Comparison of ENCODE assay signal across 27 cellular contexts in the genomic region with DNA sequence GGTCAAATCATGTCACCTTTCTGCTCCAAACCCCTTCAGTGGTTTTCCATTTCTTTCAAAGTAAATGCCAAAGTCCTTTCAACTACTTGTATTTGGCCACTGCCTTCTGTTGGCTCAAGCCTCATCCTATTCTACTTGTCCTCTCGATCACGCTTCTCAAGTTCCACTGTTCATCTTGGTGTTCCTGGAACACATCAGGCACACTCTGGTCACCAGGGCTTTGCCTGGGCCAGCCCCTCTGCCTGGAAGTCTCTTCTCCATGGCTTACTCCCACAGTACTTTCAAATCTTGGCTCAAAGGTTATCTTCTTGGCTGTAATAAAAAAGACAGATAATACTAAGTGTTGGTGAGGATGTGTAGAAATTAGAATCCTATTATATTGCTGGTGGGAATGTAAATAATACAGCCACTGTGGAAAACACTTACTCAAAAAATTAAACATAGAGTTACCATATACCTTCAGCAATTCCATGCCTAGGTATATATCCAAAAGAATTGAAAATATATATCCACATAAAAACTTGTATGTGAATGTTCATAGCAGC.
"Had no signal": no experiment of that assay in that cellular context is flagged by ENCODE, and none has a peak within 500 bp of the region (broad histone marks: within the 10 kb centered on the region; RNA-seq: fewer than 3 reads in every experiment).

No MANE protein-coding gene starts in this region.

- H3K9me3 ChIP-seq: ascending aorta, breast epithelium, gastrocnemius medialis had no signal

- H3K27ac ChIP-seq: breast epithelium, cardiac muscle cell, coronary artery, dorsolateral prefrontal cortex, gastrocnemius medialis had no signal

- H3K4me3 ChIP-seq: ascending aorta, breast epithelium, cardiac muscle cell, coronary artery, dorsolateral prefrontal cortex, gastrocnemius medialis had no signal

- H3K27me3 ChIP-seq: ascending aorta, breast epithelium, cardiac muscle cell, dorsolateral prefrontal cortex, gastrocnemius medialis had no signal

- DNase-seq: activated CD4-positive, alpha-beta memory T cell treated with anti-CD3 and anti-CD28 coated beads for 36 hours; activated CD4-positive, alpha-beta T cell treated with anti-CD3 and anti-CD28 coated beads for 36 hours; activated CD4-positive, alpha-beta T cell treated with anti-CD3 and anti-CD28 coated beads, Interleukin-2, amount 10 ng/mL, durations not matched to agents 24 days and 14 days; activated CD4-positive, CD25-positive, alpha-beta regulatory T cell; activated CD4-positive, CD25-positive, alpha-beta regulatory T cell treated with anti-CD3 and anti-CD28 coated beads, Interleukin-2, amount 50 U/mL, for 72 hours; activated CD8-positive, alpha-beta memory T cell treated with anti-CD3 and anti-CD28 coated beads, Interleukin-2, amount 10 ng/mL, durations not matched to agents 7 days and 5 days; activated CD8-positive, alpha-beta memory T cell treated with anti-CD3 and anti-CD28 coated beads, Interleukin-2, amount 50 U/mL, for 4 hours; activated CD8-positive, alpha-beta T cell treated with anti-CD3 and anti-CD28 coated beads, Interleukin-2, amount 10 ng/mL, durations not matched to agents 7 days and 5 days; activated gamma-delta T cell; activated naive CD4-positive, alpha-beta T cell; activated naive CD4-positive, alpha-beta T cell treated with anti-CD3 and anti-CD28 coated beads, Interleukin-2, amount 10 ng/mL, durations not matched to agents 7 days and 5 days; activated naive CD8-positive, alpha-beta T cell treated with anti-CD3 and anti-CD28 coated beads, Interleukin-2, amount 10 ng/mL, durations not matched to agents 7 days and 5 days; activated T-cell treated with anti-CD3 and anti-CD28 coated beads, Interleukin-2, amount 50 U/mL, for 1 hour; activated T-cell treated with anti-CD3 and anti-CD28 coated beads, Interleukin-2, amount 50 U/mL, for 48 hours; dorsolateral prefrontal cortex; effector memory CD4-positive, alpha-beta T cell; endodermal cell; foreskin fibroblast; gastrocnemius medialis; T-helper 1 cell; T-helper 17 cell had no signal

- H3K36me3 ChIP-seq: ascending aorta, breast epithelium, cardiac muscle cell, gastrocnemius medialis had no signal

- ATAC-seq: activated CD4-positive, alpha-beta T cell treated with anti-CD3 and anti-CD28 coated beads for 36 hours; activated CD8-positive, alpha-beta memory T cell treated with anti-CD3 and anti-CD28 coated beads, Interleukin-2, amount 10 ng/mL, durations not matched to agents 7 days and 5 days; activated CD8-positive, alpha-beta T cell treated with anti-CD3 and anti-CD28 coated beads, Interleukin-2, amount 10 ng/mL, durations not matched to agents 7 days and 5 days; activated naive CD4-positive, alpha-beta T cell treated with anti-CD3 and anti-CD28 coated beads, Interleukin-2, amount 50 U/mL, for 72 hours; esophagus mucosa; gastrocnemius medialis; T-helper 17 cell had no signal

- H3K4me1 ChIP-seq: breast epithelium had no signal
